Comparison of ENCODE assay signal across 1 cellular context in genomic region chr7:132687981-132688383, GRCh38.
TF ChIP-seq lines count a peak whose summit lies in the region.

No MANE protein-coding gene starts in this region.

TF ChIP-seq in GM23338, 12 proteins besides CTCF, POLR2A, EP300 and RAD21 (continued from another document):
- TF ChIP-seq ZNF462 (CRISPR knock-in tag; IDR thresholded peaks at IDR 0.05) (no peak; the same call in 1 of the 2 replicates), ZNF331 (CRISPR knock-in tag; IDR thresholded peaks at IDR 0.05; ENCODE audit: low read depth) (no peak), JUNB (IDR thresholded peaks at IDR 0.05; ENCODE audit: unreplicated experiment) (no peak)
